In genomic region chr4:146107587-146107986, GRCh38 we compare ENCODE assay signal across 1 cellular context.
TF ChIP-seq lines count a peak whose summit lies in the region.

No MANE protein-coding gene starts in this region.

TF ChIP-seq in H1, 55 proteins besides CTCF, POLR2A, EP300 and RAD21 (continued from another document):
- no peak for TF ChIP-seq SP1 (IDR thresholded peaks at IDR 0.05; ENCODE audit: low read depth, low read length)
- TF ChIP-seq SAP30 (IDR thresholded peaks at IDR 0.05; ENCODE audit: insufficient read depth, insufficient replicate concordance, low read length), result no peak
- TF ChIP-seq CHD7 (IDR thresholded peaks at IDR 0.05; ENCODE audit: insufficient replicate concordance, low read length), result no peak
- TF ChIP-seq GABPA (IDR thresholded peaks at IDR 0.05; ENCODE audit: borderline replicate concordance, insufficient read depth, low read length), result no peak
- no peak for TF ChIP-seq PHF8 (conservative IDR thresholded peaks at IDR 0.05; ENCODE audit: low read depth, low read length)
- TF ChIP-seq HDAC2 (IDR thresholded peaks at IDR 0.05; ENCODE audit: borderline replicate concordance in 1 of 2, low read depth in 2 of 2, low read length in 2 of 2), result no peak
- TF ChIP-seq SIRT6 (IDR thresholded peaks at IDR 0.05; ENCODE audit: low read length), result no peak
- no peak for TF ChIP-seq RFX5 (IDR thresholded peaks at IDR 0.05; ENCODE audit: borderline replicate concordance, low read depth, low read length)
- TF ChIP-seq GTF2F1 (IDR thresholded peaks at IDR 0.05; ENCODE audit: borderline replicate concordance, low read depth, low read length), result no peak
